ENCODE assay signal across 1 cellular context in the genomic region with DNA sequence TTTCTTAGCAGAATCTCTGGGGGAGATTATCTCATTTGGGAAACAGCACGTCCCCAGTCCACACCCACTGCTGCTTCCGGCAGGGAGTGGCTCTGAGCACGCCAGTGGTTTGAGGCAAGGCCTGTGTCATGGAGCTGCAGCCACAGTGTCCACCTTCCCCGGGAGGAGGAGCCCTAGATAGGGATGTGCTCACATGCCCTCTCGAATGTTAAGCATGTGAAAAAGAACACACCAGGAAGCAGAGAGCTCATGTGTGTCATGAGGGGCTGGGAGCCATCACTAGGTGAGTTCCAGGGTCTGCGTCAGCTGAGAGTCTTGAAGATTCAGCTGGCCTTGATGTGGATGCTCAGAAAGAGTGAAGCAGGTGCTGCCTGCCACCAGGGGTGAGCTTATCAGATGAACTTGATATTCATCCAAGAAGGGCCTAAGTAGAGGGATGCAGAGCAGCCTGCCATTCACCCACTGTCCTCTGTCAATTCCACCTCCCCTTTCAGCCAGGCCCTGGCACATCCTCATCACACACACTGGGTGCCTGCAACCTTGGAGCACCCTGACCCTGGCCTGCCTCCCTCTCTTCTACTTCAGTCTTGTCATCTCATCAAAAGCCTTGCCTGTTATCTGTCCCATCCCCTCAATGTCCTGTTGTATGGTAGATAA.
TF ChIP-seq lines count a peak whose summit lies in the region.

No MANE protein-coding gene starts in this region.

TF ChIP-seq in HCT116, 20 proteins besides CTCF, POLR2A, EP300 and RAD21:
- TF ChIP-seq SP1 (IDR thresholded peaks at IDR 0.05; ENCODE audit: low read depth) (no peak), EZH2 (IDR thresholded peaks at IDR 0.05) (no peak), EGR1 (IDR thresholded peaks at IDR 0.05; ENCODE audit: low read depth) (no peak), FOSL1 (IDR thresholded peaks at IDR 0.05; ENCODE audit: low read depth) (no peak), CBX3 (IDR thresholded peaks at IDR 0.05; ENCODE audit: low read depth) (no peak), JUND (IDR thresholded peaks at IDR 0.05) (no peak), SRF (IDR thresholded peaks at IDR 0.05; ENCODE audit: low read depth) (no peak), POLR2AphosphoS5 (IDR thresholded peaks at IDR 0.05; ENCODE audit: low read depth, low read length) (no peak), SIN3A (IDR thresholded peaks at IDR 0.05; ENCODE audit: low read depth) (no peak), ZFX (IDR thresholded peaks at IDR 0.05) (no peak), ZNF274 (IDR thresholded peaks at IDR 0.05; ENCODE audit: low read depth, low read length) (no peak), CEBPB (IDR thresholded peaks at IDR 0.05; ENCODE audit: low read depth) (no peak), YY1 (IDR thresholded peaks at IDR 0.05; ENCODE audit: extremely low read depth, insufficient replicate concordance, low read depth, low read length) (no peak), ELF1 (IDR thresholded peaks at IDR 0.05; ENCODE audit: borderline replicate concordance, low read depth) (no peak), EZH2phosphoT487 (IDR thresholded peaks at IDR 0.05; ENCODE audit: borderline replicate concordance) (no peak), TCF7L2 (IDR thresholded peaks at IDR 0.05; ENCODE audit: borderline replicate concordance, extremely low read depth, insufficient read depth, insufficient read length) (no peak)
- TF ChIP-seq, protein P1, sequence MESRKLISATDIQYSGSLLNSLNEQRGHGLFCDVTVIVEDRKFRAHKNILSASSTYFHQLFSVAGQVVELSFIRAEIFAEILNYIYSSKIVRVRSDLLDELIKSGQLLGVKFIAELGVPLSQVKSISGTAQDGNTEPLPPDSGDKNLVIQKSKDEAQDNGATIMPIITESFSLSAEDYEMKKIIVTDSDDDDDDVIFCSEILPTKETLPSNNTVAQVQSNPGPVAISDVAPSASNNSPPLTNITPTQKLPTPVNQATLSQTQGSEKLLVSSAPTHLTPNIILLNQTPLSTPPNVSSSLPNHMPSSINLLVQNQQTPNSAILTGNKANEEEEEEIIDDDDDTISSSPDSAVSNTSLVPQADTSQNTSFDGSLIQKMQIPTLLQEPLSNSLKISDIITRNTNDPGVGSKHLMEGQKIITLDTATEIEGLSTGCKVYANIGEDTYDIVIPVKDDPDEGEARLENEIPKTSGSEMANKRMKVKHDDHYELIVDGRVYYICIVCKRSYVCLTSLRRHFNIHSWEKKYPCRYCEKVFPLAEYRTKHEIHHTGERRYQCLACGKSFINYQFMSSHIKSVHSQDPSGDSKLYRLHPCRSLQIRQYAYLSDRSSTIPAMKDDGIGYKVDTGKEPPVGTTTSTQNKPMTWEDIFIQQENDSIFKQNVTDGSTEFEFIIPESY (IDR thresholded peaks at IDR 0.05; ENCODE audit: extremely low read depth, insufficient replicate concordance, low read length), result no peak
- TF ChIP-seq, protein P2, sequence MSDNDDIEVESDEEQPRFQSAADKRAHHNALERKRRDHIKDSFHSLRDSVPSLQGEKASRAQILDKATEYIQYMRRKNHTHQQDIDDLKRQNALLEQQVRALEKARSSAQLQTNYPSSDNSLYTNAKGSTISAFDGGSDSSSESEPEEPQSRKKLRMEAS (IDR thresholded peaks at IDR 0.05), result no peak
- TF ChIP-seq, protein P3, sequence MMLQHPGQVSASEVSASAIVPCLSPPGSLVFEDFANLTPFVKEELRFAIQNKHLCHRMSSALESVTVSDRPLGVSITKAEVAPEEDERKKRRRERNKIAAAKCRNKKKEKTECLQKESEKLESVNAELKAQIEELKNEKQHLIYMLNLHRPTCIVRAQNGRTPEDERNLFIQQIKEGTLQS (IDR thresholded peaks at IDR 0.05), result no peak
- TF ChIP-seq, protein P4, sequence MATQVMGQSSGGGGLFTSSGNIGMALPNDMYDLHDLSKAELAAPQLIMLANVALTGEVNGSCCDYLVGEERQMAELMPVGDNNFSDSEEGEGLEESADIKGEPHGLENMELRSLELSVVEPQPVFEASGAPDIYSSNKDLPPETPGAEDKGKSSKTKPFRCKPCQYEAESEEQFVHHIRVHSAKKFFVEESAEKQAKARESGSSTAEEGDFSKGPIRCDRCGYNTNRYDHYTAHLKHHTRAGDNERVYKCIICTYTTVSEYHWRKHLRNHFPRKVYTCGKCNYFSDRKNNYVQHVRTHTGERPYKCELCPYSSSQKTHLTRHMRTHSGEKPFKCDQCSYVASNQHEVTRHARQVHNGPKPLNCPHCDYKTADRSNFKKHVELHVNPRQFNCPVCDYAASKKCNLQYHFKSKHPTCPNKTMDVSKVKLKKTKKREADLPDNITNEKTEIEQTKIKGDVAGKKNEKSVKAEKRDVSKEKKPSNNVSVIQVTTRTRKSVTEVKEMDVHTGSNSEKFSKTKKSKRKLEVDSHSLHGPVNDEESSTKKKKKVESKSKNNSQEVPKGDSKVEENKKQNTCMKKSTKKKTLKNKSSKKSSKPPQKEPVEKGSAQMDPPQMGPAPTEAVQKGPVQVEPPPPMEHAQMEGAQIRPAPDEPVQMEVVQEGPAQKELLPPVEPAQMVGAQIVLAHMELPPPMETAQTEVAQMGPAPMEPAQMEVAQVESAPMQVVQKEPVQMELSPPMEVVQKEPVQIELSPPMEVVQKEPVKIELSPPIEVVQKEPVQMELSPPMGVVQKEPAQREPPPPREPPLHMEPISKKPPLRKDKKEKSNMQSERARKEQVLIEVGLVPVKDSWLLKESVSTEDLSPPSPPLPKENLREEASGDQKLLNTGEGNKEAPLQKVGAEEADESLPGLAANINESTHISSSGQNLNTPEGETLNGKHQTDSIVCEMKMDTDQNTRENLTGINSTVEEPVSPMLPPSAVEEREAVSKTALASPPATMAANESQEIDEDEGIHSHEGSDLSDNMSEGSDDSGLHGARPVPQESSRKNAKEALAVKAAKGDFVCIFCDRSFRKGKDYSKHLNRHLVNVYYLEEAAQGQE (IDR thresholded peaks at IDR 0.05; ENCODE audit: low read depth), result no peak
